Comparison of ENCODE assay signal across 7 cellular contexts in the genomic region with DNA sequence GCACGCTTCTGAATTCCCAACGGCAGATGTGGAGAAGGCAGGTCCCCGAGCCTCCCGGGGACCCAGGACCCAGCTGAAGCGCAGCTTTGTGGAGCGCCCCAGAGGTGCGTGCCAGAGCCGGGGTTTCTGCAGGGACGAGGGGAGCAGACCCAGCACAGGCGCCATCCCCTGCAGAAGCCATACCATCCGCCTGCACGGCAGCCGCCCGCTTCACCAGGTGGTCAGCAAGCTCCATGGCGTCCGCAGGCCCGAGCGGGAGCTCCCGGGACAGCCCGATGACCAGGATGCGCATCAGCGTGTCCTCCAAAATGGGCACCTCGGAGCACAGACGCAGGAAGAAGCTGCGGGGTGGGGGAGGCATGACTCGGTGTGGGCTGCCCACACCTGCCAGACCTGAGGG. TPM values are rescaled to one million over a fixed set of nuclear protein-coding genes. Genes with fewer than 3 reads are reported as not detected.
"Had no signal": no experiment of that assay in that cellular context is flagged by ENCODE, and none has a peak within 500 bp of the region (broad histone marks: within the 10 kb centered on the region; RNA-seq: fewer than 3 reads in every experiment).

No MANE protein-coding gene starts in this region.

- H3K27ac ChIP-seq: GM23248 had no signal

- DNase-seq: GM23248, GOT3, H9, HCEC 1CT, KBM-7 had no signal

- H3K4me3 ChIP-seq: GM23248 had no signal

- H3K9ac ChIP-seq: GM23248 had no signal

- H2AFZ ChIP-seq: GM23248 had no signal

- FAIRE-seq: HTR-8/SVneo had no signal

RNA-seq across cellular contexts. Expression of a gene that starts 34.3 kb away (rescaled TPM):
- polyA plus RNA-seq: IgD-negative memory B cell had no signal
